13 cellular contexts compared by ENCODE assay signal in genomic region chr4:22071749-22072148, GRCh38.
DNase-seq lines count a peak whose midpoint lies in the region; ATAC-seq and TF ChIP-seq lines count a peak whose summit lies in the region.
"Had no signal": no experiment of that assay in that cellular context is flagged by ENCODE, and none has a peak within 500 bp of the region (broad histone marks: within the 10 kb centered on the region; RNA-seq: fewer than 3 reads in every experiment).

No MANE protein-coding gene starts in this region.

- no peak overlapping the region for H3K4me3 ChIP-seq in brain microvascular endothelial cell (ENCODE audit: low read depth, low read length)
- H3K4me3 ChIP-seq: suprapubic skin had no signal

- DNase-seq in GM13976 (ENCODE audit: low spot score) (peak; percentile 5), brain microvascular endothelial cell (peak; percentile 5), LoVo (ENCODE audit: low spot score) (no peak), SW 1271 (lab: John Stamatoyannopoulos, UW) (no peak), NCI-H345 (lab: John Stamatoyannopoulos, UW) (no peak)
- no peak for DNase-seq in activated naive CD4-positive, alpha-beta T cell treated with Interleukin-2 at 50 U/mL for 16 hours
- DNase-seq: activated naive CD4-positive, alpha-beta T cell treated with anti-CD3 and anti-CD28 coated beads, Interleukin-2, amount 50 U/mL, for 16 hours; endodermal cell; natural killer cell had no signal

- no peaks in the 10 kb centered on the region for H3K27me3 ChIP-seq in brain microvascular endothelial cell (replicated peaks)
- H3K27me3 ChIP-seq: suprapubic skin had no signal

- H3K27ac ChIP-seq in brain microvascular endothelial cell = no peak overlapping the region
- H3K27ac ChIP-seq: suprapubic skin had no signal

- in situ Hi-C loops in GM13976 (cut with MboI; ENCODE audit: low sequenced_read_pairs, unreplicated experiment) = no loop called here
- in situ Hi-C loops in brain microvascular endothelial cell (cut with HindIII; ENCODE audit: low pct_ligation_motif_present, low sequenced_read_pairs) = no loop called here

- no peaks in the 10 kb centered on the region for H3K36me3 ChIP-seq in brain microvascular endothelial cell (replicated peaks)
- H3K36me3 ChIP-seq: suprapubic skin had no signal

- ATAC-seq in GM21447 (IDR thresholded peaks at IDR 0.05; ENCODE audit: unreplicated experiment) (peak; percentile 84), HG03135 (IDR thresholded peaks at IDR 0.05; ENCODE audit: unreplicated experiment) (peak; percentile 84)
- ATAC-seq: natural killer cell, WTC11 had no signal

- TF ChIP-seq CTCF in GM13976 (IDR thresholded peaks at IDR 0.05; ENCODE audit: borderline replicate concordance, control extremely low read depth, extremely low read depth, insufficient read depth, missing control alignments) (no peak), brain microvascular endothelial cell (IDR thresholded peaks at IDR 0.05; ENCODE audit: low read depth, low read length, missing control alignments) (no peak)

Comparison
In these comparisons a context has a peak if more than half of its experiments do, and no peak if none do; other contexts are left out.
1. DNase-seq: peak in GM13976 (single experiment) and brain microvascular endothelial cell (single experiment); none in LoVo (single experiment), activated naive CD4-positive, alpha-beta T cell treated with Interleukin-2 at 50 U/mL for 16 hours (single experiment), SW 1271 (0 of 2) and NCI-H345 (single experiment).